Comparison of ENCODE assay signal across 21 cellular contexts in genomic region chr2:159003555-159003954, GRCh38.
"Had no signal": no experiment of that assay in that cellular context is flagged by ENCODE, and none has a peak within 500 bp of the region (broad histone marks: within the 10 kb centered on the region; RNA-seq: fewer than 3 reads in every experiment).

No MANE protein-coding gene starts in this region.

- H3K4me3 Mint-ChIP-seq: activated CD4-positive, alpha-beta memory T cell treated with anti-CD3 and anti-CD28 coated beads for 36 hours; activated naive CD4-positive, alpha-beta T cell treated with anti-CD3 and anti-CD28 coated beads, Interleukin-2, amount 10 ng/mL, durations not matched to agents 7 days and 5 days; natural killer cell treated with Interleukin-12 subunit alpha and Interleukin-12 subunit beta and Interleukin-15 and Interleukin-18, amount 100 ng/mL, for 72 hours; stimulated activated memory B cell treated with anti-CD40 and anti-IgM and Interleukin-4, amounts not matched to agents 10 μg/mL and 1 μg/mL and 100 μg/mL, for 72 hours had no signal

- H3K27me3 ChIP-seq: left lung, neutrophil, pancreas, stomach, upper lobe of right lung had no signal

- H3K36me3 Mint-ChIP-seq: activated CD4-positive, alpha-beta memory T cell treated with anti-CD3 and anti-CD28 coated beads for 36 hours; activated naive CD4-positive, alpha-beta T cell treated with anti-CD3 and anti-CD28 coated beads, Interleukin-2, amount 10 ng/mL, durations not matched to agents 7 days and 5 days; natural killer cell treated with Interleukin-12 subunit alpha and Interleukin-12 subunit beta and Interleukin-15 and Interleukin-18, amount 100 ng/mL, for 72 hours; stimulated activated memory B cell treated with anti-CD40 and anti-IgM and Interleukin-4, amounts not matched to agents 10 μg/mL and 1 μg/mL and 100 μg/mL, for 72 hours had no signal

- H3K9me3 ChIP-seq: left lung, neutrophil, pancreas, stomach, upper lobe of right lung had no signal

- ATAC-seq: left lung; natural killer cell treated with Interleukin-12 subunit alpha and Interleukin-12 subunit beta and Interleukin-15 and Interleukin-18, amount 100 ng/mL, for 72 hours; pancreas; sciatic nerve; stimulated activated memory B cell treated with anti-CD40 and anti-IgM and Interleukin-4, amounts not matched to agents 10 μg/mL and 1 μg/mL and 100 μg/mL, for 72 hours; upper lobe of right lung had no signal

- H3K4me1 Mint-ChIP-seq: stimulated activated memory B cell treated with anti-CD40 and anti-IgM and Interleukin-4, amounts not matched to agents 10 μg/mL and 1 μg/mL and 100 μg/mL, for 72 hours had no signal

- H3K27ac ChIP-seq: left lung, neutrophil, pancreas, upper lobe of right lung had no signal

- DNase-seq: activated CD4-positive, alpha-beta memory T cell treated with anti-CD3 and anti-CD28 coated beads for 36 hours; activated CD4-positive, alpha-beta T cell treated with anti-CD3 and anti-CD28 coated beads for 48 hours; activated effector memory CD4-positive, alpha-beta T cell treated with anti-CD3 and anti-CD28 coated beads, Interleukin-2, amount 50 U/mL, for 16 hours; activated naive CD4-positive, alpha-beta T cell treated with anti-CD3 and anti-CD28 coated beads, Interleukin-2, amount 10 ng/mL, durations not matched to agents 7 days and 5 days; activated T-cell treated with anti-CD3 and anti-CD28 coated beads for 4 hours; cerebellar nuclear complex; foreskin fibroblast; left lung; mammary epithelial cell; pancreas; small intestine; stimulated activated CD4-positive, alpha-beta T cell treated with anti-CD3 and anti-CD28 coated beads, Interleukin-15, amount 100 ng/mL, for 24 hours; stomach; SW 1271; T-helper 2 cell; upper lobe of right lung had no signal

- H3K27ac Mint-ChIP-seq: activated CD4-positive, alpha-beta memory T cell treated with anti-CD3 and anti-CD28 coated beads for 36 hours; activated naive CD4-positive, alpha-beta T cell treated with anti-CD3 and anti-CD28 coated beads, Interleukin-2, amount 10 ng/mL, durations not matched to agents 7 days and 5 days; natural killer cell treated with Interleukin-12 subunit alpha and Interleukin-12 subunit beta and Interleukin-15 and Interleukin-18, amount 100 ng/mL, for 72 hours; stimulated activated memory B cell treated with anti-CD40 and anti-IgM and Interleukin-4, amounts not matched to agents 10 μg/mL and 1 μg/mL and 100 μg/mL, for 72 hours had no signal

- H3K9me3 Mint-ChIP-seq: activated naive CD4-positive, alpha-beta T cell treated with anti-CD3 and anti-CD28 coated beads, Interleukin-2, amount 10 ng/mL, durations not matched to agents 7 days and 5 days; natural killer cell treated with Interleukin-12 subunit alpha and Interleukin-12 subunit beta and Interleukin-15 and Interleukin-18, amount 100 ng/mL, for 72 hours; stimulated activated memory B cell treated with anti-CD40 and anti-IgM and Interleukin-4, amounts not matched to agents 10 μg/mL and 1 μg/mL and 100 μg/mL, for 72 hours had no signal

- H3K27me3 Mint-ChIP-seq: activated CD4-positive, alpha-beta memory T cell treated with anti-CD3 and anti-CD28 coated beads for 36 hours; activated naive CD4-positive, alpha-beta T cell treated with anti-CD3 and anti-CD28 coated beads, Interleukin-2, amount 10 ng/mL, durations not matched to agents 7 days and 5 days had no signal

- H3K4me3 ChIP-seq: coronary artery, left lung, pancreas, stomach, upper lobe of right lung had no signal

- H3K36me3 ChIP-seq: neutrophil, pancreas had no signal
